Comparison of ENCODE assay signal across 1 cellular context in the genomic region with DNA sequence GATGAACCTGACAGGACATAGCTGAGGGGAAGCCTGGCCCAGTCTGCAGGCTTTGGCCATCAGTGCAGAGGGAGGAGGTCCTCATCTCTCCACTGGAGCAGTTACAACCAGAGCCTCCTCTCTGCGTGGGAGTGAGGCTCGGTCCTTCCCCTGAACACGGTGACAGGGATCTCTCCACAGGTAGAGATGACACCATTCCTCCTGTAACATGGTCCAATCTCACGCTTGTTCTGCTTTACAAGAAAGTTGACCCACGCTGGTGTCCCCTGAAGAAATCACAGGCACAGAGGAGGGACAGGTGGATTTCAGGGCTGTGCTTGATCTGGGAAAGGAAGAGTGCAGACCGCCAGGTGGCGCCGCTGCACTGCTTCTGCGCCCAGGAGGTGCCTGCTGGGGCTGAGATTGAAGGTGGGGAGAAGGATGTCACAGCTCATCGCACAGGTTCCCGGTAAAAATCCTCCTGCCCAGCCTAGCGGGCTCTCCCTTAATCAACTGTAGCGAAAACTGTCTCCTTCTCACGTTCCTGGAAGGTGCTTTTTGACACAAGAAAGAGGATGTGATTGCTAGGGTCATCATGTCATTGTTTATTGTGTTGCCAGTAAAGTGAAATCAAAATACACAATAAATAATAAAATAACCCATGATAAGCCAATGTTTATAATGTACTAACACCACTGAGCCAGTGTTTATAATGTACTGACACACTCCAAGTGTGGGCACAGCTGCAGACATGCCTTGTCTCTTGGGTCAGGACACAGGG.
TF ChIP-seq lines count a peak whose summit lies in the region.

No MANE protein-coding gene starts in this region.

TF ChIP-seq in SK-N-SH, 30 proteins besides CTCF, POLR2A, EP300 and RAD21 (continued from another document):
- TF ChIP-seq, protein P1, sequence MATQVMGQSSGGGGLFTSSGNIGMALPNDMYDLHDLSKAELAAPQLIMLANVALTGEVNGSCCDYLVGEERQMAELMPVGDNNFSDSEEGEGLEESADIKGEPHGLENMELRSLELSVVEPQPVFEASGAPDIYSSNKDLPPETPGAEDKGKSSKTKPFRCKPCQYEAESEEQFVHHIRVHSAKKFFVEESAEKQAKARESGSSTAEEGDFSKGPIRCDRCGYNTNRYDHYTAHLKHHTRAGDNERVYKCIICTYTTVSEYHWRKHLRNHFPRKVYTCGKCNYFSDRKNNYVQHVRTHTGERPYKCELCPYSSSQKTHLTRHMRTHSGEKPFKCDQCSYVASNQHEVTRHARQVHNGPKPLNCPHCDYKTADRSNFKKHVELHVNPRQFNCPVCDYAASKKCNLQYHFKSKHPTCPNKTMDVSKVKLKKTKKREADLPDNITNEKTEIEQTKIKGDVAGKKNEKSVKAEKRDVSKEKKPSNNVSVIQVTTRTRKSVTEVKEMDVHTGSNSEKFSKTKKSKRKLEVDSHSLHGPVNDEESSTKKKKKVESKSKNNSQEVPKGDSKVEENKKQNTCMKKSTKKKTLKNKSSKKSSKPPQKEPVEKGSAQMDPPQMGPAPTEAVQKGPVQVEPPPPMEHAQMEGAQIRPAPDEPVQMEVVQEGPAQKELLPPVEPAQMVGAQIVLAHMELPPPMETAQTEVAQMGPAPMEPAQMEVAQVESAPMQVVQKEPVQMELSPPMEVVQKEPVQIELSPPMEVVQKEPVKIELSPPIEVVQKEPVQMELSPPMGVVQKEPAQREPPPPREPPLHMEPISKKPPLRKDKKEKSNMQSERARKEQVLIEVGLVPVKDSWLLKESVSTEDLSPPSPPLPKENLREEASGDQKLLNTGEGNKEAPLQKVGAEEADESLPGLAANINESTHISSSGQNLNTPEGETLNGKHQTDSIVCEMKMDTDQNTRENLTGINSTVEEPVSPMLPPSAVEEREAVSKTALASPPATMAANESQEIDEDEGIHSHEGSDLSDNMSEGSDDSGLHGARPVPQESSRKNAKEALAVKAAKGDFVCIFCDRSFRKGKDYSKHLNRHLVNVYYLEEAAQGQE (IDR thresholded peaks at IDR 0.05; ENCODE audit: low read depth, low read length), result no peak
- TF ChIP-seq NRF1 (IDR thresholded peaks at IDR 0.05; ENCODE audit: low read depth, low read length) (0 out of 2 replicates have a peak, but pooled peaks have one; percentile 30), TEAD4 (IDR thresholded peaks at IDR 0.05; ENCODE audit: borderline replicate concordance, insufficient read depth) (no peak), CHD2 (IDR thresholded peaks at IDR 0.05; ENCODE audit: low read length, partially characterized antibody) (no peak), JUND (IDR thresholded peaks at IDR 0.05) (no peak), FOSL2 (IDR thresholded peaks at IDR 0.05; ENCODE audit: borderline replicate concordance, low read depth) (no peak)
